In the genomic region with DNA sequence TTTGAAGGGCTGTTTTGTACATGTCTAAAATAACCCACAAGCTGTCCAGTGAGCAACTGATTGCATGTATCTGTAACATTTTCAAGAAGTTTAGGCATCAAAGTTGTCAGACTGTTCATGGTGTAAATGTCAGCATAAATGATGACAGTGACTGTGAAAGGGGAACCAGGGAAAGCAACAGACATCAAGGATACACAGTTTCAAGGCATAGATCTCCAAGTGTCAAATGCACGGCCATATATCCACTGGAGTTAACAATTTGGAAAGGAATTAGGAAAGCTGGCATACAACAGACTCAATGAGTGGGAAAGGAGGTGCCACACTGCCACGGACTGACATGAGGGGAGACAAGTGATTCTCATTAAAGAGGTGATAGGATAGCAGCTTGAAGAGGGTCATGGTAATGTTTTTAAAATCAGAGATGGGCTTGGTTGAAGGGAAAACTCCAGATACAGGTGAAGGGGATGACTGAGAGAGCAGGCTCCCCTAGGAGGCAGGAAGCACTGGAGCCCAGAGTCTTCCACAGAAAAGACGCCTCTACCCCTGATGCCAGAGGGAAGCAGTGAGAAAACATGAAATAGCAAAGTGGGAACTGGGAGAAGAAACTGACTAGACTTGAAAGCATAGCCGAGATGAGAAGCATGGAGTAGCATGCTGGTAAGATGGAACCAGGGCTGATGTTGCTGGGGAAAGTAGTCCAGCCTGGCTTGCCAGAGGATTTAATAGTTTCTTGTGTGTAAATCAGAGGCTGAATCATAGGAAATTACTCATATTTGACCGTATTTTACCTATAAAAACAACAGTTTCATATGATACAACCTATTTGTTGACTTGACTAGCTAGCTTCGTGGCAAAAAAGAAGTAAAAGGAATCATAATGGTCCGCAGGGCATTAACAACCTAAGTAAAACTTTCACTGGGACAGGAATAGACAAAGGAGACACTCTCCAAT, we compare ENCODE assay signal across 17 cellular contexts. TPM values are rescaled to one million over a fixed set of nuclear protein-coding genes. Genes with fewer than 3 reads are reported as not detected.
DNase-seq lines count a peak whose midpoint lies in the region; ATAC-seq and TF ChIP-seq lines count a peak whose summit lies in the region.
"Had no signal": no experiment of that assay in that cellular context is flagged by ENCODE, and none has a peak within 500 bp of the region (broad histone marks: within the 10 kb centered on the region; RNA-seq: fewer than 3 reads in every experiment).

No MANE protein-coding gene starts in this region.

- no peaks in the 10 kb centered on the region for H4K20me1 ChIP-seq in H9 (ENCODE audit: control insufficient read depth, insufficient read depth, insufficient read length)

- H2AK5ac ChIP-seq in H9 (ENCODE audit: insufficient read length, low read length): no peak overlapping the region

- peaks cover 17% of the 10 kb centered on the region in 2 experiments for H3K4me1 Mint-ChIP-seq in H9
- H3K4me1 Mint-ChIP-seq in activated T-helper 17 cell treated with anti-CD3 and anti-CD28 coated beads, Interleukin-2, amount 50 U/mL, for 72 hours: peaks cover 9% of the 10 kb centered on the region

- H2BK20ac ChIP-seq in H9 (ENCODE audit: low read depth, low read length, poor library complexity, severe bottlenecking): no peak overlapping the region

- H3K36me3 Mint-ChIP-seq in H9 (ENCODE audit: insufficient read depth in 1 of 3, low read depth in 3 of 3): peaks cover 12 to 50% (median 42%) of the 10 kb centered on the region in 3 experiments; a peak in 6 of 7 replicates
- peaks cover 65% of the 10 kb centered on the region for H3K36me3 Mint-ChIP-seq in activated T-helper 17 cell treated with anti-CD3 and anti-CD28 coated beads, Interleukin-2, amount 50 U/mL, for 72 hours (ENCODE audit: low read depth)

- no peak overlapping the region for H3K4ac ChIP-seq in H9 (ENCODE audit: low read depth, low read length)

- H3K4me1 ChIP-seq in H9 (ENCODE audit: insufficient read depth, low read length) (0 out of 2 replicates have a peak, but pooled peaks cover 2% of the 10 kb centered on the region), BE2C (no peaks in the 10 kb centered on the region)

- no peaks in the 10 kb centered on the region for H3K79me1 ChIP-seq in H9 (ENCODE audit: insufficient read depth, low read depth, low read length, poor library complexity, severe bottlenecking)

- H3K79me2 ChIP-seq in H9 (ENCODE audit: insufficient read depth, low read length): no peaks in the 10 kb centered on the region

- H2BK15ac ChIP-seq in H9 (ENCODE audit: low read depth, low read length): no peak overlapping the region

- H3K23ac ChIP-seq in H9 (ENCODE audit: insufficient read length, low read depth, low read length): no peak overlapping the region

- no peak overlapping the region for H3K9ac ChIP-seq in H9 (ENCODE audit: extremely low read depth, insufficient read length, low read length)

- H3K56ac ChIP-seq in H9 (ENCODE audit: insufficient read length, low read depth, low read length): no peak overlapping the region

- H2BK5ac ChIP-seq in H9 (ENCODE audit: insufficient read length, low read length): no peak overlapping the region

- H2AFZ ChIP-seq in H9 (ENCODE audit: low read length): no peak overlapping the region

- no peak overlapping the region for H3K14ac ChIP-seq in H9 (ENCODE audit: insufficient read depth, low read length)

- no peak overlapping the region for H3K4me3 ChIP-seq in BE2C (ENCODE audit: low read depth, low read length)

- no peak overlapping the region for H2BK120ac ChIP-seq in H9 (ENCODE audit: low read depth, low read length, poor library complexity, severe bottlenecking)

- H3K27me3 ChIP-seq in H9 (ENCODE audit: insufficient read depth, low read length) (no peaks in the 10 kb centered on the region), BE2C (no peaks in the 10 kb centered on the region)

- H3K23me2 ChIP-seq in H9 (ENCODE audit: insufficient read length, low read depth, low read length, poor library complexity, severe bottlenecking): no peaks in the 10 kb centered on the region

- H3K9me3 Mint-ChIP-seq in H9: no peaks in the 10 kb centered on the region
- H3K9me3 Mint-ChIP-seq in activated T-helper 17 cell treated with anti-CD3 and anti-CD28 coated beads, Interleukin-2, amount 50 U/mL, for 72 hours: no peaks in the 10 kb centered on the region
- H3K9me3 Mint-ChIP-seq: activated CD4-positive, alpha-beta memory T cell treated with anti-CD3 and anti-CD28 coated beads for 36 hours; CD4-positive, alpha-beta memory T cell; memory B cell; stimulated activated naive B cell treated with anti-CD40 and anti-IgM and Interleukin-4, amounts not matched to agents 10 μg/mL and 1 μg/mL and 100 μg/mL, for 72 hours had no signal

- H3T11ph ChIP-seq in H9 (ENCODE audit: low read length): no peak overlapping the region

- H3K27ac Mint-ChIP-seq in H9: peak overlapping the region; percentile 3 to 50 (median 4); a peak in 3 of 7 replicates
- peak overlapping the region; percentile 82 for H3K27ac Mint-ChIP-seq in activated T-helper 17 cell treated with anti-CD3 and anti-CD28 coated beads, Interleukin-2, amount 50 U/mL, for 72 hours
- H3K27ac Mint-ChIP-seq: stimulated activated naive B cell treated with anti-CD40 and anti-IgM and Interleukin-4, amounts not matched to agents 10 μg/mL and 1 μg/mL and 100 μg/mL, for 72 hours had no signal

- no peak overlapping the region for H3K27ac ChIP-seq in H9 (ENCODE audit: insufficient read length, low read depth, low read length)

- H4K91ac ChIP-seq in H9 (ENCODE audit: insufficient read length, low read depth, low read length): no peak overlapping the region

- H3K9me3 ChIP-seq in H9 (ENCODE audit: control insufficient read depth, low read depth, low read length) (no peaks in the 10 kb centered on the region), BE2C (no peaks in the 10 kb centered on the region)

- no peak overlapping the region for H3K18ac ChIP-seq in H9 (ENCODE audit: insufficient read length, low read depth, low read length)

- DNase-seq in AG08395 (ENCODE audit: low spot score): peak; percentile 40
- no peak for DNase-seq in H9
- DNase-seq in glomerular endothelial cell (ENCODE audit: extremely low read depth, low read depth, low spot score): peak; percentile 57
- no peak for DNase-seq in DMS53 treated with DMSO at 0.1 percent for 48 hours (lab: John Stamatoyannopoulos, UW; ENCODE audit: unreplicated experiment)
- DNase-seq in SKM-1 (lab: John Stamatoyannopoulos, UW; ENCODE audit: unreplicated experiment): no peak
- DNase-seq in NCI-H2107 treated with DMSO at 0.1 percent for 48 hours (lab: John Stamatoyannopoulos, UW; ENCODE audit: unreplicated experiment): no peak
- no peak for DNase-seq in BE2C
- DNase-seq: activated CD4-positive, alpha-beta memory T cell treated with anti-CD3 and anti-CD28 coated beads for 36 hours; amniotic stem cell; CD4-positive, alpha-beta memory T cell; hypothalamus; Karpas-422; posterior cingulate gyrus; stimulated activated naive B cell treated with anti-CD40 and anti-IgM and Interleukin-4, amounts not matched to agents 10 μg/mL and 1 μg/mL and 100 μg/mL, for 72 hours; T-helper 2 cell had no signal

- no CpG with 5 or more reads among the region's 7 CpGs for WGBS in H9 (ENCODE audit: extremely low coverage, insufficient read length, low lambda C conversion rate)

- no peaks in the 10 kb centered on the region for H3K27me3 Mint-ChIP-seq in H9 (ENCODE audit: low read depth)
- no peaks in the 10 kb centered on the region for H3K27me3 Mint-ChIP-seq in activated T-helper 17 cell treated with anti-CD3 and anti-CD28 coated beads, Interleukin-2, amount 50 U/mL, for 72 hours
- H3K27me3 Mint-ChIP-seq: activated CD4-positive, alpha-beta memory T cell treated with anti-CD3 and anti-CD28 coated beads for 36 hours; CD4-positive, alpha-beta memory T cell; memory B cell; stimulated activated naive B cell treated with anti-CD40 and anti-IgM and Interleukin-4, amounts not matched to agents 10 μg/mL and 1 μg/mL and 100 μg/mL, for 72 hours had no signal

- ATAC-seq in activated T-helper 17 cell treated with anti-CD3 and anti-CD28 coated beads, Interleukin-2, amount 50 U/mL, for 72 hours (replicated peaks): no peak
- ATAC-seq: stimulated activated naive B cell treated with anti-CD40 and anti-IgM and Interleukin-4, amounts not matched to agents 10 μg/mL and 1 μg/mL and 100 μg/mL, for 72 hours had no signal

- peaks cover 13% of the 10 kb centered on the region for H3K36me3 ChIP-seq in BE2C

- no peak overlapping the region for H4K8ac ChIP-seq in H9 (replicated peaks; ENCODE audit: insufficient read length, low read depth, low read length)

- no peak overlapping the region for H4K5ac ChIP-seq in H9 (ENCODE audit: insufficient read length, low read depth, low read length)

- H3K4me3 Mint-ChIP-seq in H9: no peak overlapping the region
- H3K4me3 Mint-ChIP-seq in activated T-helper 17 cell treated with anti-CD3 and anti-CD28 coated beads, Interleukin-2, amount 50 U/mL, for 72 hours: no peak overlapping the region
- H3K4me3 Mint-ChIP-seq: activated CD4-positive, alpha-beta memory T cell treated with anti-CD3 and anti-CD28 coated beads for 36 hours; CD4-positive, alpha-beta memory T cell; memory B cell; stimulated activated naive B cell treated with anti-CD40 and anti-IgM and Interleukin-4, amounts not matched to agents 10 μg/mL and 1 μg/mL and 100 μg/mL, for 72 hours had no signal

- TF ChIP-seq CTCF in H9 (conservative IDR thresholded peaks at IDR 0.05): no peak
- no peak for TF ChIP-seq CTCF in BE2C (IDR thresholded peaks at IDR 0.05; ENCODE audit: low read depth, low read length)

- H3K4me2 ChIP-seq in H9 (ENCODE audit: insufficient read depth, insufficient read length, low read length): no peak overlapping the region

- no peak overlapping the region for H2BK12ac ChIP-seq in H9 (ENCODE audit: insufficient read length, low read depth, low read length)

RNA-seq across cellular contexts. Expression of a gene that starts 18.6 kb away (rescaled TPM):
- total RNA-seq in H9 (2021) (59.0 and 60.5 TPM in 2 replicates), glomerular endothelial cell (54.3 and 56.3 TPM in 2 replicates)
- total RNA-seq in activated T-helper 17 cell treated with anti-CD3 and anti-CD28 coated beads, Interleukin-2, amount 50 U/mL, for 72 hours: 10 to 100 TPM; 26.4 to 49.7 TPM
- 42.4 TPM for polyA plus RNA-seq in BE2C (2012; ENCODE audit: insufficient read depth, insufficient read length, low read depth)

RNA-seq across cellular contexts. Expression of a gene that starts 28.6 kb away (rescaled TPM):
- total RNA-seq in H9 (2021) (25.3 and 29.0 TPM in 2 replicates), glomerular endothelial cell (18.8 and 21.9 TPM in 2 replicates)
- 10 to 100 TPM; 16.5 to 24.4 TPM for total RNA-seq in activated T-helper 17 cell treated with anti-CD3 and anti-CD28 coated beads, Interleukin-2, amount 50 U/mL, for 72 hours
- 20.3 TPM for polyA plus RNA-seq in BE2C (2012; ENCODE audit: insufficient read depth, insufficient read length, low read depth)

RNA-seq across cellular contexts. Expression of a gene that starts 32.6 kb away (rescaled TPM):
- 54.8 and 58.1 TPM in 2 replicates for total RNA-seq in H9 (2021)
- total RNA-seq in activated T-helper 17 cell treated with anti-CD3 and anti-CD28 coated beads, Interleukin-2, amount 50 U/mL, for 72 hours: not detected
- 39.3 and 39.6 TPM in 2 replicates for total RNA-seq in glomerular endothelial cell
- polyA plus RNA-seq in BE2C (2012; ENCODE audit: insufficient read depth, insufficient read length, low read depth): 89.4 TPM
- total RNA-seq: activated CD4-positive, alpha-beta memory T cell treated with anti-CD3 and anti-CD28 coated beads for 36 hours; CD4-positive, alpha-beta memory T cell had no signal
- polyA plus RNA-seq: CD4-positive, alpha-beta memory T cell had no signal

Comparison
In these comparisons a context has a peak if more than half of its experiments do, and no peak if none do; other contexts are left out.
1. DNase-seq: peak in AG08395 (single experiment) and glomerular endothelial cell (single experiment); none in H9 (single experiment), DMS53 treated with DMSO at 0.1 percent for 48 hours (single experiment), SKM-1 (single experiment), NCI-H2107 treated with DMSO at 0.1 percent for 48 hours (single experiment) and BE2C (single experiment).
2. RNA of a gene that starts 32.6 kb away (total RNA-seq): 54.8 to 58.1 TPM in H9 and 39.3 to 39.6 TPM in glomerular endothelial cell; not detected in activated T-helper 17 cell treated with anti-CD3 and anti-CD28 coated beads, Interleukin-2, amount 50 U/mL, for 72 hours; every median in the first group is over 10 times any median in the second.